ENCODE assay signal across 19 cellular contexts in genomic region chr1:185479781-185480180, GRCh38.
DNase-seq lines count a peak whose midpoint lies in the region; ATAC-seq and TF ChIP-seq lines count a peak whose summit lies in the region.
"Had no signal": no experiment of that assay in that cellular context is flagged by ENCODE, and none has a peak within 500 bp of the region (broad histone marks: within the 10 kb centered on the region; RNA-seq: fewer than 3 reads in every experiment).

No MANE protein-coding gene starts in this region.

- H3K79me2 ChIP-seq in mesendoderm (ENCODE audit: control insufficient read depth, insufficient read depth, low read length), result no peaks in the 10 kb centered on the region

- H3K4me1 ChIP-seq in mesendoderm (ENCODE audit: control insufficient read depth, low read depth, low read length) (no peaks in the 10 kb centered on the region), suprapubic skin (peaks cover 16% of the 10 kb centered on the region)
- H3K4me1 ChIP-seq: tibial artery had no signal

- H4K5ac ChIP-seq in mesendoderm (ENCODE audit: low read length), result no peak overlapping the region

- H3K27ac ChIP-seq in mesendoderm (ENCODE audit: low read depth, low read length) (no peak overlapping the region), suprapubic skin (no peak overlapping the region)
- H3K27ac ChIP-seq: ovary, skin epidermis, tibial artery had no signal

- TF ChIP-seq EP300 in suprapubic skin (IDR thresholded peaks at IDR 0.05), result no peak

- no peak overlapping the region for H3K9ac ChIP-seq in mesendoderm (ENCODE audit: low read length)

- no peak overlapping the region for H4K8ac ChIP-seq in mesendoderm (ENCODE audit: low read depth, low read length)

- TF ChIP-seq CTCF in suprapubic skin (IDR thresholded peaks at IDR 0.05), result no peak

- H3K79me1 ChIP-seq in mesendoderm (ENCODE audit: low read length), result no peaks in the 10 kb centered on the region

- no peak overlapping the region for H3K23ac ChIP-seq in mesendoderm (ENCODE audit: low read length)

- H3K36me3 ChIP-seq in mesendoderm (ENCODE audit: control insufficient read depth, insufficient read depth, low read length), result no peaks in the 10 kb centered on the region
- no peaks in the 10 kb centered on the region for H3K36me3 ChIP-seq in suprapubic skin
- H3K36me3 ChIP-seq: ovary, Peyer's patch, tibial artery had no signal

- no peaks in the 10 kb centered on the region for H3K27me3 ChIP-seq in mesendoderm (ENCODE audit: insufficient read depth, low read length, poor library complexity)
- no peaks in the 10 kb centered on the region for H3K27me3 ChIP-seq in suprapubic skin
- H3K27me3 ChIP-seq: ovary, Peyer's patch, tibial artery had no signal

- DNase-seq in ELF-1 (ENCODE audit: low read depth, low spot score) (peak; percentile 6), NCI-H2029 treated with DMSO at 0.1 percent for 48 hours (lab: John Stamatoyannopoulos, UW) (peak; percentile 64), NCI-H748 (lab: John Stamatoyannopoulos, UW; ENCODE audit: unreplicated experiment) (peak; percentile 90), mesendoderm (peak; percentile 35), SIG-M5 treated with dmso at 0.1 percent for 504 hours (lab: John Stamatoyannopoulos, UW; ENCODE audit: unreplicated experiment) (no peak), suprapubic skin (ENCODE audit: low spot score in 2 of 2) (no peak)
- DNase-seq: activated CD4-positive, alpha-beta T cell treated with anti-CD3 and anti-CD28 coated beads, Interleukin-2, amount 50 U/mL, for 4 hours; activated naive CD4-positive, alpha-beta T cell; activated T-cell treated with anti-CD3 and anti-CD28 coated beads for 4 hours; CD8-positive, alpha-beta memory T cell; kidney glomerular epithelial cell; NCI-H774; ovary; Peyer's patch; tibial artery had no signal

- H3K4me3 ChIP-seq in mesendoderm (ENCODE audit: low read length), result no peak overlapping the region
- no peak overlapping the region for H3K4me3 ChIP-seq in suprapubic skin
- H3K4me3 ChIP-seq: ovary, Peyer's patch, skin epidermis, tibial artery had no signal

- no peak overlapping the region for H3K18ac ChIP-seq in mesendoderm (ENCODE audit: low read length)

- H3K4ac ChIP-seq in mesendoderm (ENCODE audit: low read depth, low read length), result peak overlapping the region; percentile 55

- H2AK5ac ChIP-seq in mesendoderm (ENCODE audit: low read length), result no peak overlapping the region

- no peak overlapping the region for H2BK5ac ChIP-seq in mesendoderm (ENCODE audit: low read length)

- no peak for TF ChIP-seq POLR2A in suprapubic skin (IDR thresholded peaks at IDR 0.05)

- no peak for ATAC-seq in GM21390 (IDR thresholded peaks at IDR 0.05; ENCODE audit: unreplicated experiment)
- no peak for ATAC-seq in HG03175 (IDR thresholded peaks at IDR 0.05; ENCODE audit: unreplicated experiment)
- ATAC-seq: HepG2 had no signal

- WGBS in mesendoderm (ENCODE audit: extremely low coverage, insufficient coverage, low lambda C conversion rate), result no CpG with 5 or more reads among the region's 6 CpGs
- 88% methylated on average over 6 of the region's 6 CpGs for WGBS in suprapubic skin

- H3K4me2 ChIP-seq in mesendoderm (ENCODE audit: low read length), result no peak overlapping the region

- H2BK120ac ChIP-seq in mesendoderm (ENCODE audit: low read depth, low read length), result peak overlapping the region; percentile 32

- no peaks in the 10 kb centered on the region for H3K9me3 ChIP-seq in suprapubic skin
- H3K9me3 ChIP-seq: ovary, Peyer's patch, tibial artery had no signal

- no peak overlapping the region for H2BK15ac ChIP-seq in mesendoderm (replicated peaks; ENCODE audit: low read depth)

- H3K56ac ChIP-seq in mesendoderm (ENCODE audit: low read length), result no peak overlapping the region

Comparison
In these comparisons a context has a peak if more than half of its experiments do, and no peak if none do; other contexts are left out.
1. DNase-seq: peak in ELF-1 (single experiment), NCI-H2029 treated with DMSO at 0.1 percent for 48 hours (single experiment), NCI-H748 (single experiment) and mesendoderm (single experiment); none in SIG-M5 treated with dmso at 0.1 percent for 504 hours (single experiment) and suprapubic skin (0 of 2).